In genomic region chr1:8662380-8663072, GRCh38 we compare ENCODE assay signal across 11 cellular contexts.
DNase-seq lines count a peak whose midpoint lies in the region; ATAC-seq, FAIRE-seq and TF ChIP-seq lines count a peak whose summit lies in the region.
"Had no signal": no experiment of that assay in that cellular context is flagged by ENCODE, and none has a peak within 500 bp of the region (broad histone marks: within the 10 kb centered on the region; RNA-seq: fewer than 3 reads in every experiment).

No MANE protein-coding gene starts in this region.

- ATAC-seq in stimulated activated effector memory CD8-positive, alpha-beta T cell treated with anti-CD3 and anti-CD28 coated beads, Interleukin-12 subunit alpha, Interleukin-12 subunit beta, amount 100 ng/mL, for 72 hours = no peak
- ATAC-seq in HG02642 (IDR thresholded peaks at IDR 0.05; ENCODE audit: poor library complexity, unreplicated experiment) = no peak

- no peaks in the 10 kb centered on the region for H3K36me3 Mint-ChIP-seq in activated T-cell treated with anti-CD3 and anti-CD28 coated beads, Interleukin-2, amount 50 U/mL, for 24 hours (ENCODE audit: low read depth)
- H3K36me3 Mint-ChIP-seq in stimulated activated effector memory CD8-positive, alpha-beta T cell treated with anti-CD3 and anti-CD28 coated beads, Interleukin-12 subunit alpha, Interleukin-12 subunit beta, amount 100 ng/mL, for 72 hours = no peaks in the 10 kb centered on the region

- H3K4me1 ChIP-seq in OCI-LY3 (ENCODE audit: low read length) (peaks cover 61% of the 10 kb centered on the region), endothelial cell of umbilical vein (ENCODE audit: control insufficient read depth, extremely low read depth, insufficient read depth, low read length) (peaks cover 49% of the 10 kb centered on the region)

- H3K79me2 ChIP-seq in OCI-LY3 (ENCODE audit: low read length) (peaks cover 68% of the 10 kb centered on the region), endothelial cell of umbilical vein (ENCODE audit: control insufficient read depth, insufficient read depth, low read length) (peaks cover 79% of the 10 kb centered on the region)

- intact Hi-C loops in endothelial cell of umbilical vein (cut with micrococcal nuclease) = loop anchor here (5.0 kb wide), 1 partner anchor 155 kb away; the partner anchor contains the start of gene RERE

- H2AFZ ChIP-seq in OCI-LY3 (ENCODE audit: low read depth, low read length) (no peak overlapping the region), endothelial cell of umbilical vein (ENCODE audit: low read depth, low read length) (no peak overlapping the region)

- TF ChIP-seq CTCF in OCI-LY3 (IDR thresholded peaks at IDR 0.05; ENCODE audit: low read depth, low read length) (no peak), endothelial cell of umbilical vein (IDR thresholded peaks at IDR 0.05; ENCODE audit: extremely low read depth in 1 of 2, insufficient read depth in 1 of 2, low read depth in 1 of 2, low read length in 2 of 2) (no peak)

- dilution Hi-C loops in endothelial cell of umbilical vein (cut with MboI; ENCODE audit: extremely low pct_ligation_motif_present, low sequenced_read_pairs) = no loop called here

- FAIRE-seq in endothelial cell of umbilical vein (lab: Jason Lieb, UNC) = no peak

- no peaks in the 10 kb centered on the region for H3K27me3 ChIP-seq in OCI-LY3 (ENCODE audit: low read depth, low read length)
- no peaks in the 10 kb centered on the region for H3K27me3 ChIP-seq in endothelial cell of umbilical vein (ENCODE audit: control insufficient read depth in 2 of 2, insufficient read depth in 2 of 2, low read length in 2 of 2)
- H3K27me3 ChIP-seq in H7 (ENCODE audit: control insufficient read depth, insufficient read depth, low read length) = no peaks in the 10 kb centered on the region
- H3K27me3 ChIP-seq: esophagus squamous epithelium had no signal

- H4K20me1 ChIP-seq in OCI-LY3 (ENCODE audit: insufficient read depth, low read length) (peaks cover 16% of the 10 kb centered on the region), endothelial cell of umbilical vein (replicated peaks; ENCODE audit: control insufficient read depth, extremely low read depth, insufficient read depth, low read length) (peaks cover 2% of the 10 kb centered on the region)

- H3K9me3 ChIP-seq in OCI-LY3 (ENCODE audit: insufficient read depth, low read length) = no peaks in the 10 kb centered on the region
- H3K9me3 ChIP-seq in endothelial cell of umbilical vein (replicated peaks; ENCODE audit: control insufficient read depth, insufficient read depth, low read length) = no peaks in the 10 kb centered on the region
- H3K9me3 ChIP-seq: esophagus squamous epithelium had no signal

- DNase-seq in activated T-cell treated with anti-CD3 and anti-CD28 coated beads, Interleukin-2, amount 50 U/mL, for 24 hours = no peak
- no peak for DNase-seq in activated T-cell treated with anti-CD3 and anti-CD28 coated beads for 4 hours
- no peak for DNase-seq in endothelial cell of umbilical vein (ENCODE audit: low read depth, low spot score)
- no peak for DNase-seq in stimulated activated effector memory CD8-positive, alpha-beta T cell treated with anti-CD3 and anti-CD28 coated beads, Interleukin-12 subunit alpha, Interleukin-12 subunit beta, amount 100 ng/mL, for 72 hours (ENCODE audit: low spot score in 2 of 2)
- DNase-seq in H7 = no peak
- DNase-seq in NCI-H2107 treated with DMSO at 0.1 percent for 48 hours (lab: John Stamatoyannopoulos, UW; ENCODE audit: unreplicated experiment) = no peak
- DNase-seq: esophagus squamous epithelium, NCI-H2171 had no signal

- H3K27ac ChIP-seq in OCI-LY3 (ENCODE audit: low read length) = no peak overlapping the region
- H3K27ac ChIP-seq in endothelial cell of umbilical vein (ENCODE audit: insufficient read depth, low read depth, low read length) = peak overlapping the region; percentile 70

- H3K4me2 ChIP-seq in OCI-LY3 (ENCODE audit: low read length) (0 out of 2 replicates have a peak overlapping the region, but pooled peaks have one; percentile 43), endothelial cell of umbilical vein (ENCODE audit: insufficient read depth, low read length) (peak overlapping the region; percentile 7)

- no peak for TF ChIP-seq POLR2A in endothelial cell of umbilical vein (IDR thresholded peaks at IDR 0.05; ENCODE audit: low read depth, low read length)

- H3K27ac Mint-ChIP-seq in activated T-cell treated with anti-CD3 and anti-CD28 coated beads, Interleukin-2, amount 50 U/mL, for 24 hours = no peak overlapping the region
- H3K27ac Mint-ChIP-seq in stimulated activated effector memory CD8-positive, alpha-beta T cell treated with anti-CD3 and anti-CD28 coated beads, Interleukin-12 subunit alpha, Interleukin-12 subunit beta, amount 100 ng/mL, for 72 hours = peak overlapping the region; percentile 1
- H3K27ac Mint-ChIP-seq: type B pancreatic cell had no signal

- H3K9ac ChIP-seq in OCI-LY3 (ENCODE audit: low read length) (no peak overlapping the region), endothelial cell of umbilical vein (replicated peaks; ENCODE audit: extremely low read depth, insufficient read depth, low read length) (no peak overlapping the region)

- BruUV-seq in endothelial cell of umbilical vein (replicated peaks; lab: Mats Ljungman, UMichigan) = no TSS peak

- H3K4me1 Mint-ChIP-seq in activated T-cell treated with anti-CD3 and anti-CD28 coated beads, Interleukin-2, amount 50 U/mL, for 24 hours (ENCODE audit: low read depth) = peaks cover 3% of the 10 kb centered on the region
- H3K4me1 Mint-ChIP-seq in stimulated activated effector memory CD8-positive, alpha-beta T cell treated with anti-CD3 and anti-CD28 coated beads, Interleukin-12 subunit alpha, Interleukin-12 subunit beta, amount 100 ng/mL, for 72 hours = peaks cover 11% of the 10 kb centered on the region

- H3K4me3 Mint-ChIP-seq in activated T-cell treated with anti-CD3 and anti-CD28 coated beads, Interleukin-2, amount 50 U/mL, for 24 hours = peak overlapping the region; percentile 8
- no peak overlapping the region for H3K4me3 Mint-ChIP-seq in stimulated activated effector memory CD8-positive, alpha-beta T cell treated with anti-CD3 and anti-CD28 coated beads, Interleukin-12 subunit alpha, Interleukin-12 subunit beta, amount 100 ng/mL, for 72 hours
- H3K4me3 Mint-ChIP-seq: type B pancreatic cell had no signal

- CTCF ChIA-PET in endothelial cell of umbilical vein (lab: Charles Lee) = interaction anchor here (1.0 to 4.0 kb wide), 7 partner anchors 8 to 101 kb away, joined by 3 to 40 read pairs (median 3); no protein-coding TSS in a partner anchor

- H3K27me3 Mint-ChIP-seq in activated T-cell treated with anti-CD3 and anti-CD28 coated beads, Interleukin-2, amount 50 U/mL, for 24 hours = no peaks in the 10 kb centered on the region
- H3K27me3 Mint-ChIP-seq: type B pancreatic cell had no signal

- H3K36me3 ChIP-seq in OCI-LY3 (replicated peaks; ENCODE audit: low read depth, low read length) (no peaks in the 10 kb centered on the region), endothelial cell of umbilical vein (ENCODE audit: control insufficient read depth in 2 of 2, extremely low read depth in 1 of 2, insufficient read depth in 2 of 2, low read length in 2 of 2) (no peaks in the 10 kb centered on the region), H7 (replicated peaks; ENCODE audit: control insufficient read depth, insufficient read depth, low read length) (no peaks in the 10 kb centered on the region)
- H3K36me3 ChIP-seq: esophagus squamous epithelium had no signal

- no peaks in the 10 kb centered on the region for H3K9me1 ChIP-seq in endothelial cell of umbilical vein (replicated peaks; ENCODE audit: control insufficient read depth, extremely low read depth, insufficient read depth, low read length)

- H3K4me3 ChIP-seq in OCI-LY3 (ENCODE audit: low read length) (no peak overlapping the region), endothelial cell of umbilical vein (replicated peaks in 1 of 3; ENCODE audit: insufficient read depth in 1 of 3, low read depth in 1 of 3, low read length in 3 of 3) (no peak overlapping the region), H7 (ENCODE audit: insufficient read depth, low read depth, low read length) (no peak overlapping the region)
- H3K4me3 ChIP-seq: esophagus squamous epithelium had no signal

- no peaks in the 10 kb centered on the region for H3K9me3 Mint-ChIP-seq in activated T-cell treated with anti-CD3 and anti-CD28 coated beads, Interleukin-2, amount 50 U/mL, for 24 hours
- H3K9me3 Mint-ChIP-seq in stimulated activated effector memory CD8-positive, alpha-beta T cell treated with anti-CD3 and anti-CD28 coated beads, Interleukin-12 subunit alpha, Interleukin-12 subunit beta, amount 100 ng/mL, for 72 hours = no peaks in the 10 kb centered on the region
- H3K9me3 Mint-ChIP-seq: type B pancreatic cell had no signal

- POLR2A ChIA-PET in endothelial cell of umbilical vein (lab: Charles Lee) = no interaction called here

TF ChIP-seq in endothelial cell of umbilical vein, 7 proteins besides CTCF, POLR2A, EP300 and RAD21:
- no peak for TF ChIP-seq JUN (IDR thresholded peaks at IDR 0.05; ENCODE audit: borderline replicate concordance, insufficient read depth, insufficient read length, low read depth)
